11 cellular contexts compared by ENCODE assay signal in genomic region chr10:122475130-122475529, GRCh38. TPM values are rescaled to one million over a fixed set of nuclear protein-coding genes. Genes with fewer than 3 reads are reported as not detected.
DNase-seq lines count a peak whose midpoint lies in the region; ATAC-seq and TF ChIP-seq lines count a peak whose summit lies in the region.
"Had no signal": no experiment of that assay in that cellular context is flagged by ENCODE, and none has a peak within 500 bp of the region (broad histone marks: within the 10 kb centered on the region; RNA-seq: fewer than 3 reads in every experiment).

No MANE protein-coding gene starts in this region.

- no peak overlapping the region for H3K27ac Mint-ChIP-seq in activated CD4-positive, alpha-beta T cell treated with anti-CD3 and anti-CD28 coated beads, Interleukin-2, amount 10 ng/mL, durations not matched to agents 7 days and 5 days
- H3K27ac Mint-ChIP-seq: T-cell had no signal

- H3K36me3 Mint-ChIP-seq in activated CD4-positive, alpha-beta T cell treated with anti-CD3 and anti-CD28 coated beads, Interleukin-2, amount 10 ng/mL, durations not matched to agents 7 days and 5 days (ENCODE audit: low read depth): no peaks in the 10 kb centered on the region
- H3K36me3 Mint-ChIP-seq: T-cell had no signal

- H3K4me1 ChIP-seq in body of pancreas (no peaks in the 10 kb centered on the region), right atrium auricular region (peaks cover 0 to 43% of the 10 kb centered on the region in 2 donors)

- intact Hi-C loops in body of pancreas (cut with DNase I): no loop called here
- intact Hi-C loops in posterior vena cava (cut with DNase I): no loop called here

- H3K27me3 ChIP-seq in body of pancreas: no peaks in the 10 kb centered on the region
- no peaks in the 10 kb centered on the region for H3K27me3 ChIP-seq in right atrium auricular region

- H3K9me3 ChIP-seq in body of pancreas (no peaks in the 10 kb centered on the region), right atrium auricular region (no peaks in the 10 kb centered on the region)

- H3K36me3 ChIP-seq in body of pancreas (replicated peaks in 1 of 2; ENCODE audit: insufficient read depth in 1 of 2, low read depth in 2 of 2): no peaks in the 10 kb centered on the region
- H3K36me3 ChIP-seq in right atrium auricular region: no peaks in the 10 kb centered on the region

- no peak overlapping the region for H3K4me3 ChIP-seq in body of pancreas
- peak overlapping the region in 1 of 2 donors; percentile 10 for H3K4me3 ChIP-seq in right atrium auricular region

- peaks cover 13% of the 10 kb centered on the region for H3K27me3 Mint-ChIP-seq in activated CD4-positive, alpha-beta T cell treated with anti-CD3 and anti-CD28 coated beads, Interleukin-2, amount 10 ng/mL, durations not matched to agents 7 days and 5 days

- H3K4me1 Mint-ChIP-seq in activated CD4-positive, alpha-beta T cell treated with anti-CD3 and anti-CD28 coated beads, Interleukin-2, amount 10 ng/mL, durations not matched to agents 7 days and 5 days: peaks cover 4% of the 10 kb centered on the region

- no peak overlapping the region for H3K27ac ChIP-seq in body of pancreas
- H3K27ac ChIP-seq in right atrium auricular region: peak overlapping the region; percentile 57 to 60

- CTCF ChIA-PET in activated CD4-positive, alpha-beta T cell treated with anti-CD3 and anti-CD28 coated beads, Interleukin-2, amount 10 ng/mL, durations not matched to agents 7 days and 5 days (lab: Charles Lee): no interaction called here

- TF ChIP-seq POLR2A in body of pancreas (IDR thresholded peaks at IDR 0.05): no peak

- 72 to 88% methylated on average over 5 to 12 of the region's 12 CpGs for WGBS in body of pancreas, 2 donors

- POLR2A ChIA-PET in activated CD4-positive, alpha-beta T cell treated with anti-CD3 and anti-CD28 coated beads, Interleukin-2, amount 10 ng/mL, durations not matched to agents 7 days and 5 days (lab: Charles Lee): no interaction called here

- peak; percentile 84 for DNase-seq in Ammon's horn (ENCODE audit: low spot score)
- peak in 2 of 4 donors; percentile 35 for DNase-seq in body of pancreas
- peak; percentile 82 for DNase-seq in right atrium auricular region (ENCODE audit: low spot score)
- peak; percentile 93 for DNase-seq in posterior vena cava (ENCODE audit: low spot score)
- DNase-seq in cortex of kidney (lab: John Stamatoyannopoulos, UW): no peak
- no peak for DNase-seq in activated CD4-positive, alpha-beta T cell treated with anti-CD3 and anti-CD28 coated beads, Interleukin-2, amount 10 ng/mL, durations not matched to agents 7 days and 5 days
- DNase-seq: NCI-H774, T-cell had no signal

- no peaks in the 10 kb centered on the region for H3K9me3 Mint-ChIP-seq in activated CD4-positive, alpha-beta T cell treated with anti-CD3 and anti-CD28 coated beads, Interleukin-2, amount 10 ng/mL, durations not matched to agents 7 days and 5 days
- H3K9me3 Mint-ChIP-seq: T-cell had no signal

- TF ChIP-seq CTCF in body of pancreas (IDR thresholded peaks at IDR 0.05): no peak
- TF ChIP-seq CTCF in right atrium auricular region (IDR thresholded peaks at IDR 0.05): no peak

- peak; percentile 56 for ATAC-seq in body of pancreas
- no peak for ATAC-seq in GM21447 (IDR thresholded peaks at IDR 0.05; ENCODE audit: unreplicated experiment)
- ATAC-seq in GM18861 (IDR thresholded peaks at IDR 0.05; ENCODE audit: unreplicated experiment): no peak
- ATAC-seq: T-cell had no signal

- no peak overlapping the region for H3K4me3 Mint-ChIP-seq in activated CD4-positive, alpha-beta T cell treated with anti-CD3 and anti-CD28 coated beads, Interleukin-2, amount 10 ng/mL, durations not matched to agents 7 days and 5 days

RNA-seq across cellular contexts. Expression of gene HTRA1, which starts 13.8 kb away (rescaled TPM):
- total RNA-seq in body of pancreas: 10 to 100 TPM; 29.3 to 36.6 TPM
- total RNA-seq in right atrium auricular region: 10 to 100 TPM; 76.3 to 78.3 TPM
- 100 to 1,000 TPM; 152 to 276 TPM for total RNA-seq in posterior vena cava
- total RNA-seq in activated CD4-positive, alpha-beta T cell treated with anti-CD3 and anti-CD28 coated beads, Interleukin-2, amount 10 ng/mL, durations not matched to agents 7 days and 5 days: not detected

RNA-seq across cellular contexts. Expression of gene ARMS2, which starts 20.7 kb away (rescaled TPM):
- total RNA-seq in body of pancreas: not detected
- total RNA-seq in right atrium auricular region: not detected
- total RNA-seq in posterior vena cava: not detected
- not detected for total RNA-seq in activated CD4-positive, alpha-beta T cell treated with anti-CD3 and anti-CD28 coated beads, Interleukin-2, amount 10 ng/mL, durations not matched to agents 7 days and 5 days
- total RNA-seq: renal cortical epithelial cell, T-cell had no signal

Comparison
In these comparisons a context has a peak if more than half of its experiments do, and no peak if none do; other contexts are left out.
1. DNase-seq: peak in Ammon's horn (single experiment), right atrium auricular region (single experiment) and posterior vena cava (single experiment); none in cortex of kidney (single experiment) and activated CD4-positive, alpha-beta T cell treated with anti-CD3 and anti-CD28 coated beads, Interleukin-2, amount 10 ng/mL, durations not matched to agents 7 days and 5 days (single experiment).
2. H3K27ac ChIP-seq: peak in right atrium auricular region (2 of 2); none in body of pancreas (0 of 4).
3. RNA of gene HTRA1, which starts 13.8 kb away (total RNA-seq): 152 to 276 TPM in posterior vena cava, 76.3 to 78.3 TPM in right atrium auricular region and 29.3 to 36.6 TPM in body of pancreas; not detected in activated CD4-positive, alpha-beta T cell treated with anti-CD3 and anti-CD28 coated beads, Interleukin-2, amount 10 ng/mL, durations not matched to agents 7 days and 5 days; every median in the first group is over 10 times any median in the second.